Comparison of ENCODE assay signal across 1 cellular context in the genomic region with DNA sequence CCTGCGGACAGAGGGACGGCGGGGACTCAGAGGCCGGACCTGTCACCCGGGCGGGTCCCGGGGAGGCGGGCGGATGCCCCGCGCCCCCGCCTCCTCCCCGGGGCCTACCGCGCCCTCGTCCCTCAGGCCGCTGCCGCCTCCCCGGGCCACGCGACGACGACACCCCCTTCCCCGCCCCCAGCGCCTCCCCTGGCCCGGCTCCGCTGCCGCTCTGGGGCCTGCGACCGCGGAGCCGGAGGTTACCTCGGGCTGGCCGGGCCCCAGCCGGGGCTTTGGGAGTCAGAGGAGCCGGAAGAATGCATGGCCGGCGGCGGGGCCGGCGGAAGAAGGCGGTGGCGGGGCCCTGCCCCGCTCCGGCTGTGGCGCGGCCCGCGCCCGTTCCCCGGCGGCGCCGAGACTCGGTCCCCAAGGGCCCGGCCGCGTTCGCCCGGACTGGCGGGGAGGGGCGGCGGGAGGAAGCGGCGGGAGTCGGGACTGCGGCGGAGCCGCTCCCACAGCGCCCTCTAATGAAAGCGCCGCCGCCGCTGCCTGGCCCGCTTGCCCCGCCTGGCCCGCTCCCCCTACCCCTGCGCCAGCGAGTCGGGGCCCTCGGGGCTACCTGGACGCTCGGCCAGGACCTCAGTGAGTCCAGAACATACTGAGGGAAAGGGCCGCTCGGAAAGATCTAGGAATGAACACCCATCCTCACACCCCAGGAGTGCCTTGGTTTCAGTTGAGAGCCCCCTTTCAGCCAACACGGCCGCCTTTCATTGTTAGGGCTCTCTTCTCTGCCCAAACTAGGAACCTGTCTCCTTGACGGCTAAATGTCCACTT.
TF ChIP-seq lines count a peak whose summit lies in the region.

A gene with protein sequence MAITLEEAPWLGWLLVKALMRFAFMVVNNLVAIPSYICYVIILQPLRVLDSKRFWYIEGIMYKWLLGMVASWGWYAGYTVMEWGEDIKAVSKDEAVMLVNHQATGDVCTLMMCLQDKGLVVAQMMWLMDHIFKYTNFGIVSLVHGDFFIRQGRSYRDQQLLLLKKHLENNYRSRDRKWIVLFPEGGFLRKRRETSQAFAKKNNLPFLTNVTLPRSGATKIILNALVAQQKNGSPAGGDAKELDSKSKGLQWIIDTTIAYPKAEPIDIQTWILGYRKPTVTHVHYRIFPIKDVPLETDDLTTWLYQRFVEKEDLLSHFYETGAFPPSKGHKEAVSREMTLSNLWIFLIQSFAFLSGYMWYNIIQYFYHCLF (minus strand): TSS at position 434 of the 813 bp plus-strand sequence. CDS start 1,467 bp downstream, outside the sequence.

TF ChIP-seq in HEK293, 187 proteins besides CTCF, POLR2A, EP300 and RAD21 (continued from another document and continues in another):
- TF ChIP-seq, protein P1, sequence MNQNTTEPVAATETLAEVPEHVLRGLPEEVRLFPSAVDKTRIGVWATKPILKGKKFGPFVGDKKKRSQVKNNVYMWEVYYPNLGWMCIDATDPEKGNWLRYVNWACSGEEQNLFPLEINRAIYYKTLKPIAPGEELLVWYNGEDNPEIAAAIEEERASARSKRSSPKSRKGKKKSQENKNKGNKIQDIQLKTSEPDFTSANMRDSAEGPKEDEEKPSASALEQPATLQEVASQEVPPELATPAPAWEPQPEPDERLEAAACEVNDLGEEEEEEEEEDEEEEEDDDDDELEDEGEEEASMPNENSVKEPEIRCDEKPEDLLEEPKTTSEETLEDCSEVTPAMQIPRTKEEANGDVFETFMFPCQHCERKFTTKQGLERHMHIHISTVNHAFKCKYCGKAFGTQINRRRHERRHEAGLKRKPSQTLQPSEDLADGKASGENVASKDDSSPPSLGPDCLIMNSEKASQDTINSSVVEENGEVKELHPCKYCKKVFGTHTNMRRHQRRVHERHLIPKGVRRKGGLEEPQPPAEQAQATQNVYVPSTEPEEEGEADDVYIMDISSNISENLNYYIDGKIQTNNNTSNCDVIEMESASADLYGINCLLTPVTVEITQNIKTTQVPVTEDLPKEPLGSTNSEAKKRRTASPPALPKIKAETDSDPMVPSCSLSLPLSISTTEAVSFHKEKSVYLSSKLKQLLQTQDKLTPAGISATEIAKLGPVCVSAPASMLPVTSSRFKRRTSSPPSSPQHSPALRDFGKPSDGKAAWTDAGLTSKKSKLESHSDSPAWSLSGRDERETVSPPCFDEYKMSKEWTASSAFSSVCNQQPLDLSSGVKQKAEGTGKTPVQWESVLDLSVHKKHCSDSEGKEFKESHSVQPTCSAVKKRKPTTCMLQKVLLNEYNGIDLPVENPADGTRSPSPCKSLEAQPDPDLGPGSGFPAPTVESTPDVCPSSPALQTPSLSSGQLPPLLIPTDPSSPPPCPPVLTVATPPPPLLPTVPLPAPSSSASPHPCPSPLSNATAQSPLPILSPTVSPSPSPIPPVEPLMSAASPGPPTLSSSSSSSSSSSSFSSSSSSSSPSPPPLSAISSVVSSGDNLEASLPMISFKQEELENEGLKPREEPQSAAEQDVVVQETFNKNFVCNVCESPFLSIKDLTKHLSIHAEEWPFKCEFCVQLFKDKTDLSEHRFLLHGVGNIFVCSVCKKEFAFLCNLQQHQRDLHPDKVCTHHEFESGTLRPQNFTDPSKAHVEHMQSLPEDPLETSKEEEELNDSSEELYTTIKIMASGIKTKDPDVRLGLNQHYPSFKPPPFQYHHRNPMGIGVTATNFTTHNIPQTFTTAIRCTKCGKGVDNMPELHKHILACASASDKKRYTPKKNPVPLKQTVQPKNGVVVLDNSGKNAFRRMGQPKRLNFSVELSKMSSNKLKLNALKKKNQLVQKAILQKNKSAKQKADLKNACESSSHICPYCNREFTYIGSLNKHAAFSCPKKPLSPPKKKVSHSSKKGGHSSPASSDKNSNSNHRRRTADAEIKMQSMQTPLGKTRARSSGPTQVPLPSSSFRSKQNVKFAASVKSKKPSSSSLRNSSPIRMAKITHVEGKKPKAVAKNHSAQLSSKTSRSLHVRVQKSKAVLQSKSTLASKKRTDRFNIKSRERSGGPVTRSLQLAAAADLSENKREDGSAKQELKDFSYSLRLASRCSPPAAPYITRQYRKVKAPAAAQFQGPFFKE (tag by site-specific recombination; IDR thresholded peaks at IDR 0.05; ENCODE audit: borderline replicate concordance) = no peak
- peak; percentile 67; the same call in 1 of the 2 replicates for TF ChIP-seq IKZF3 (tag by site-specific recombination; IDR thresholded peaks at IDR 0.05)
- no peak for TF ChIP-seq ZNF202 (tag by site-specific recombination; IDR thresholded peaks at IDR 0.05; ENCODE audit: borderline replicate concordance)
- TF ChIP-seq ZFHX2 (tag by site-specific recombination; conservative IDR thresholded peaks at IDR 0.05) = peak; percentile 23; the same call in 1 of the 2 replicates
- no peak for TF ChIP-seq ZNF521 (tag by site-specific recombination; IDR thresholded peaks at IDR 0.05)
- no peak for TF ChIP-seq ZNF10 (tag by site-specific recombination; IDR thresholded peaks at IDR 0.05)
- TF ChIP-seq ZNF596 (tag by site-specific recombination; IDR thresholded peaks at IDR 0.05) = no peak
- no peak for TF ChIP-seq ZNF391 (tag by site-specific recombination; IDR thresholded peaks at IDR 0.05; ENCODE audit: borderline replicate concordance, low read depth)
- no peak for TF ChIP-seq ZNF274 (IDR thresholded peaks at IDR 0.05; ENCODE audit: low read length)
- TF ChIP-seq ZNF274 (tag by site-specific recombination; IDR thresholded peaks at IDR 0.05; ENCODE audit: borderline replicate concordance) = no peak
- no peak for TF ChIP-seq GFI1B (tag by site-specific recombination; IDR thresholded peaks at IDR 0.05)
- no peak for TF ChIP-seq ZNF16 (tag by site-specific recombination; IDR thresholded peaks at IDR 0.05; ENCODE audit: low read depth)
- TF ChIP-seq, protein P2, sequence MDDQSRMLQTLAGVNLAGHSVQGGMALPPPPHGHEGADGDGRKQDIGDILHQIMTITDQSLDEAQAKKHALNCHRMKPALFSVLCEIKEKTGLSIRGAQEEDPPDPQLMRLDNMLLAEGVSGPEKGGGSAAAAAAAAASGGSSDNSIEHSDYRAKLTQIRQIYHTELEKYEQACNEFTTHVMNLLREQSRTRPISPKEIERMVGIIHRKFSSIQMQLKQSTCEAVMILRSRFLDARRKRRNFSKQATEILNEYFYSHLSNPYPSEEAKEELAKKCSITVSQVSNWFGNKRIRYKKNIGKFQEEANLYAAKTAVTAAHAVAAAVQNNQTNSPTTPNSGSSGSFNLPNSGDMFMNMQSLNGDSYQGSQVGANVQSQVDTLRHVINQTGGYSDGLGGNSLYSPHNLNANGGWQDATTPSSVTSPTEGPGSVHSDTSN (CRISPR knock-in tag; IDR thresholded peaks at IDR 0.05) = no peak
- TF ChIP-seq, protein P3, sequence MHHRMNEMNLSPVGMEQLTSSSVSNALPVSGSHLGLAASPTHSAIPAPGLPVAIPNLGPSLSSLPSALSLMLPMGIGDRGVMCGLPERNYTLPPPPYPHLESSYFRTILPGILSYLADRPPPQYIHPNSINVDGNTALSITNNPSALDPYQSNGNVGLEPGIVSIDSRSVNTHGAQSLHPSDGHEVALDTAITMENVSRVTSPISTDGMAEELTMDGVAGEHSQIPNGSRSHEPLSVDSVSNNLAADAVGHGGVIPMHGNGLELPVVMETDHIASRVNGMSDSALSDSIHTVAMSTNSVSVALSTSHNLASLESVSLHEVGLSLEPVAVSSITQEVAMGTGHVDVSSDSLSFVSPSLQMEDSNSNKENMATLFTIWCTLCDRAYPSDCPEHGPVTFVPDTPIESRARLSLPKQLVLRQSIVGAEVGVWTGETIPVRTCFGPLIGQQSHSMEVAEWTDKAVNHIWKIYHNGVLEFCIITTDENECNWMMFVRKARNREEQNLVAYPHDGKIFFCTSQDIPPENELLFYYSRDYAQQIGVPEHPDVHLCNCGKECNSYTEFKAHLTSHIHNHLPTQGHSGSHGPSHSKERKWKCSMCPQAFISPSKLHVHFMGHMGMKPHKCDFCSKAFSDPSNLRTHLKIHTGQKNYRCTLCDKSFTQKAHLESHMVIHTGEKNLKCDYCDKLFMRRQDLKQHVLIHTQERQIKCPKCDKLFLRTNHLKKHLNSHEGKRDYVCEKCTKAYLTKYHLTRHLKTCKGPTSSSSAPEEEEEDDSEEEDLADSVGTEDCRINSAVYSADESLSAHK (tag by site-specific recombination; IDR thresholded peaks at IDR 0.05) = no peak
- no peak for TF ChIP-seq ZNF626 (tag by site-specific recombination; IDR thresholded peaks at IDR 0.05)
- TF ChIP-seq ZBTB20 (tag by site-specific recombination; IDR thresholded peaks at IDR 0.05) = peak; percentile 42; the same call in 1 of the 2 replicates
- TF ChIP-seq ZNF214 (tag by site-specific recombination; IDR thresholded peaks at IDR 0.05; ENCODE audit: borderline replicate concordance) = no peak
- peak; percentile 45; the same call in 1 of the 2 replicates for TF ChIP-seq ZNF341 (tag by site-specific recombination; IDR thresholded peaks at IDR 0.05; ENCODE audit: low read depth)
- TF ChIP-seq, protein P4, sequence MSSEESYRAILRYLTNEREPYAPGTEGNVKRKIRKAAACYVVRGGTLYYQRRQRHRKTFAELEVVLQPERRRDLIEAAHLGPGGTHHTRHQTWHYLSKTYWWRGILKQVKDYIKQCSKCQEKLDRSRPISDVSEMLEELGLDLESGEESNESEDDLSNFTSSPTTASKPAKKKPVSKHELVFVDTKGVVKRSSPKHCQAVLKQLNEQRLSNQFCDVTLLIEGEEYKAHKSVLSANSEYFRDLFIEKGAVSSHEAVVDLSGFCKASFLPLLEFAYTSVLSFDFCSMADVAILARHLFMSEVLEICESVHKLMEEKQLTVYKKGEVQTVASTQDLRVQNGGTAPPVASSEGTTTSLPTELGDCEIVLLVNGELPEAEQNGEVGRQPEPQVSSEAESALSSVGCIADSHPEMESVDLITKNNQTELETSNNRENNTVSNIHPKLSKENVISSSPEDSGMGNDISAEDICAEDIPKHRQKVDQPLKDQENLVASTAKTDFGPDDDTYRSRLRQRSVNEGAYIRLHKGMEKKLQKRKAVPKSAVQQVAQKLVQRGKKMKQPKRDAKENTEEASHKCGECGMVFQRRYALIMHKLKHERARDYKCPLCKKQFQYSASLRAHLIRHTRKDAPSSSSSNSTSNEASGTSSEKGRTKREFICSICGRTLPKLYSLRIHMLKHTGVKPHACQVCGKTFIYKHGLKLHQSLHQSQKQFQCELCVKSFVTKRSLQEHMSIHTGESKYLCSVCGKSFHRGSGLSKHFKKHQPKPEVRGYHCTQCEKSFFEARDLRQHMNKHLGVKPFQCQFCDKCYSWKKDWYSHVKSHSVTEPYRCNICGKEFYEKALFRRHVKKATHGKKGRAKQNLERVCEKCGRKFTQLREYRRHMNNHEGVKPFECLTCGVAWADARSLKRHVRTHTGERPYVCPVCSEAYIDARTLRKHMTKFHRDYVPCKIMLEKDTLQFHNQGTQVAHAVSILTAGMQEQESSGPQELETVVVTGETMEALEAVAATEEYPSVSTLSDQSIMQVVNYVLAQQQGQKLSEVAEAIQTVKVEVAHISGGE (tag by site-specific recombination; conservative IDR thresholded peaks at IDR 0.05; ENCODE audit: low read depth) = no peak
- no peak for TF ChIP-seq ZNF292 (tag by site-specific recombination; IDR thresholded peaks at IDR 0.05; ENCODE audit: borderline replicate concordance, low read depth)
- TF ChIP-seq ZNF660 (tag by site-specific recombination; IDR thresholded peaks at IDR 0.05) = 0 out of 2 replicates have a peak, but pooled peaks have one; percentile 13
- TF ChIP-seq ZSCAN23 (tag by site-specific recombination; IDR thresholded peaks at IDR 0.05) = no peak
- TF ChIP-seq ZNF610 (tag by site-specific recombination; IDR thresholded peaks at IDR 0.05; ENCODE audit: borderline replicate concordance) = 0 out of 2 replicates have a peak, but pooled peaks have one; percentile 44
- no peak for TF ChIP-seq ZNF501 (tag by site-specific recombination; IDR thresholded peaks at IDR 0.05)
- no peak for TF ChIP-seq ZNF366 (tag by site-specific recombination; conservative IDR thresholded peaks at IDR 0.05)
- TF ChIP-seq REPIN1 (tag by site-specific recombination; IDR thresholded peaks at IDR 0.05; ENCODE audit: low read depth) = no peak
- TF ChIP-seq, protein P5, sequence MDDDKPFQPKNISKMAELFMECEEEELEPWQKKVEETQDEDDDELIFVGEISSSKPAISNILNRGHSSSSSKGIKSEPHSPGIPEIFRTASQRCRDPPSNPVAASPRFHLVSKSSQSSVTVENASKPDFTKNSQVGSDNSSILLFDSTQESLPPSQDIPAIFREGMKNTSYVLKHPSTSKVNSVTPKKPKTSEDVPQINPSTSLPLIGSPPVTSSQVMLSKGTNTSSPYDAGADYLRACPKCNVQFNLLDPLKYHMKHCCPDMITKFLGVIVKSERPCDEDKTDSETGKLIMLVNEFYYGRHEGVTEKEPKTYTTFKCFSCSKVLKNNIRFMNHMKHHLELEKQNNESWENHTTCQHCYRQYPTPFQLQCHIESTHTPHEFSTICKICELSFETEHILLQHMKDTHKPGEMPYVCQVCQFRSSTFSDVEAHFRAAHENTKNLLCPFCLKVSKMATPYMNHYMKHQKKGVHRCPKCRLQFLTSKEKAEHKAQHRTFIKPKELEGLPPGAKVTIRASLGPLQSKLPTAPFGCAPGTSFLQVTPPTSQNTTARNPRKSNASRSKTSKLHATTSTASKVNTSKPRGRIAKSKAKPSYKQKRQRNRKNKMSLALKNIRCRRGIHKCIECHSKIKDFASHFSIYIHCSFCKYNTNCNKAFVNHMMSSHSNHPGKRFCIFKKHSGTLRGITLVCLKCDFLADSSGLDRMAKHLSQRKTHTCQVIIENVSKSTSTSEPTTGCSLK (tag by site-specific recombination; IDR thresholded peaks at IDR 0.05) = no peak
- TF ChIP-seq, protein P6, sequence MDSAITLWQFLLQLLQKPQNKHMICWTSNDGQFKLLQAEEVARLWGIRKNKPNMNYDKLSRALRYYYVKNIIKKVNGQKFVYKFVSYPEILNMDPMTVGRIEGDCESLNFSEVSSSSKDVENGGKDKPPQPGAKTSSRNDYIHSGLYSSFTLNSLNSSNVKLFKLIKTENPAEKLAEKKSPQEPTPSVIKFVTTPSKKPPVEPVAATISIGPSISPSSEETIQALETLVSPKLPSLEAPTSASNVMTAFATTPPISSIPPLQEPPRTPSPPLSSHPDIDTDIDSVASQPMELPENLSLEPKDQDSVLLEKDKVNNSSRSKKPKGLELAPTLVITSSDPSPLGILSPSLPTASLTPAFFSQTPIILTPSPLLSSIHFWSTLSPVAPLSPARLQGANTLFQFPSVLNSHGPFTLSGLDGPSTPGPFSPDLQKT (IDR thresholded peaks at IDR 0.05; ENCODE audit: borderline replicate concordance, low read depth, low read length) = no peak
- TF ChIP-seq, protein P7, sequence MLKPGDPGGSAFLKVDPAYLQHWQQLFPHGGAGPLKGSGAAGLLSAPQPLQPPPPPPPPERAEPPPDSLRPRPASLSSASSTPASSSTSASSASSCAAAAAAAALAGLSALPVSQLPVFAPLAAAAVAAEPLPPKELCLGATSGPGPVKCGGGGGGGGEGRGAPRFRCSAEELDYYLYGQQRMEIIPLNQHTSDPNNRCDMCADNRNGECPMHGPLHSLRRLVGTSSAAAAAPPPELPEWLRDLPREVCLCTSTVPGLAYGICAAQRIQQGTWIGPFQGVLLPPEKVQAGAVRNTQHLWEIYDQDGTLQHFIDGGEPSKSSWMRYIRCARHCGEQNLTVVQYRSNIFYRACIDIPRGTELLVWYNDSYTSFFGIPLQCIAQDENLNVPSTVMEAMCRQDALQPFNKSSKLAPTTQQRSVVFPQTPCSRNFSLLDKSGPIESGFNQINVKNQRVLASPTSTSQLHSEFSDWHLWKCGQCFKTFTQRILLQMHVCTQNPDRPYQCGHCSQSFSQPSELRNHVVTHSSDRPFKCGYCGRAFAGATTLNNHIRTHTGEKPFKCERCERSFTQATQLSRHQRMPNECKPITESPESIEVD (tag by site-specific recombination; IDR thresholded peaks at IDR 0.05) = no peak
- no peak for TF ChIP-seq ZNF112 (tag by site-specific recombination; IDR thresholded peaks at IDR 0.05)
- no peak for TF ChIP-seq ZNF530 (tag by site-specific recombination; IDR thresholded peaks at IDR 0.05; ENCODE audit: low read depth)
- TF ChIP-seq YY2 (tag by site-specific recombination; IDR thresholded peaks at IDR 0.05) = no peak
- no peak for TF ChIP-seq ZNF510 (tag by site-specific recombination; IDR thresholded peaks at IDR 0.05; ENCODE audit: insufficient replicate concordance)
- TF ChIP-seq ZNF785 (tag by site-specific recombination; IDR thresholded peaks at IDR 0.05) = no peak
- TF ChIP-seq ZFP69B (tag by site-specific recombination; IDR thresholded peaks at IDR 0.05) = no peak
